Comparison of ENCODE assay signal across 18 cellular contexts in genomic region chr2:10346929-10347558, GRCh38. TPM values are rescaled to one million over a fixed set of nuclear protein-coding genes. Genes with fewer than 3 reads are reported as not detected.
DNase-seq lines count a peak whose midpoint lies in the region; ATAC-seq and TF ChIP-seq lines count a peak whose summit lies in the region.
"Had no signal": no experiment of that assay in that cellular context is flagged by ENCODE, and none has a peak within 500 bp of the region (broad histone marks: within the 10 kb centered on the region; RNA-seq: fewer than 3 reads in every experiment).

No MANE protein-coding gene starts in this region.

- no peaks in the 10 kb centered on the region for H3K9me2 ChIP-seq in SK-N-SH

- H3K27me3 Mint-ChIP-seq in H9 (ENCODE audit: low read depth): peaks cover 1% of the 10 kb centered on the region; the same call in 1 of the 2 replicates
- H3K27me3 Mint-ChIP-seq in chondrocyte (ENCODE audit: low read depth): no peaks in the 10 kb centered on the region
- H3K27me3 Mint-ChIP-seq in neural progenitor cell (ENCODE audit: insufficient read depth, low read depth): no peaks in the 10 kb centered on the region
- no peaks in the 10 kb centered on the region for H3K27me3 Mint-ChIP-seq in stimulated activated memory B cell treated with anti-CD40 and anti-IgM and Interleukin-4, amounts not matched to agents 10 μg/mL and 1 μg/mL and 100 μg/mL, for 72 hours
- H3K27me3 Mint-ChIP-seq: CD8-positive, alpha-beta memory T cell had no signal

- H3K9me3 Mint-ChIP-seq in H9: no peaks in the 10 kb centered on the region
- no peaks in the 10 kb centered on the region for H3K9me3 Mint-ChIP-seq in chondrocyte (ENCODE audit: low read depth)
- H3K9me3 Mint-ChIP-seq in neural progenitor cell: no peaks in the 10 kb centered on the region
- no peaks in the 10 kb centered on the region for H3K9me3 Mint-ChIP-seq in stimulated activated memory B cell treated with anti-CD40 and anti-IgM and Interleukin-4, amounts not matched to agents 10 μg/mL and 1 μg/mL and 100 μg/mL, for 72 hours
- H3K9me3 Mint-ChIP-seq: CD8-positive, alpha-beta memory T cell; T-helper 1 cell treated with Interleukin-12 subunit alpha and Interleukin-12 subunit beta and Interleukin-4 antibody, amounts not matched to agents 30 μg/mL and 1 μg/mL, for 36 hours had no signal

- no peak overlapping the region for H2BK15ac ChIP-seq in H9 (ENCODE audit: low read depth, low read length)

- H3K23me2 ChIP-seq in H9 (ENCODE audit: insufficient read length, low read depth, low read length, poor library complexity, severe bottlenecking): no peaks in the 10 kb centered on the region

- H3K4me1 ChIP-seq in SK-N-SH (ENCODE audit: control insufficient read depth in 1 of 2, insufficient read depth in 2 of 2, low read depth in 1 of 2, low read length in 1 of 2): peaks cover 8 to 47% of the 10 kb centered on the region in 2 experiments; a peak in 3 of 4 replicates
- peaks cover 3% of the 10 kb centered on the region; the same call in 1 of the 2 replicates for H3K4me1 ChIP-seq in H9 (ENCODE audit: insufficient read depth, low read length)
- peaks cover 14% of the 10 kb centered on the region for H3K4me1 ChIP-seq in neural progenitor cell

- H4K20me1 ChIP-seq in SK-N-SH (ENCODE audit: insufficient read depth) (no peaks in the 10 kb centered on the region), H9 (ENCODE audit: control insufficient read depth, insufficient read depth, insufficient read length) (no peaks in the 10 kb centered on the region), neural progenitor cell (ENCODE audit: low read depth) (no peaks in the 10 kb centered on the region)

- no peak overlapping the region for H3K4ac ChIP-seq in H9 (ENCODE audit: low read depth, low read length)

- CTCF ChIA-PET in SK-N-SH (lab: Yijun Ruan, JAX): interaction anchor here (1.7 kb wide), 1 partner anchor 222 kb away, joined by 5 read pairs; no protein-coding TSS in a partner anchor

- H3K4me3 Mint-ChIP-seq in H9: no peak overlapping the region
- H3K4me3 Mint-ChIP-seq in chondrocyte (ENCODE audit: unreplicated experiment): no peak overlapping the region
- no peak overlapping the region for H3K4me3 Mint-ChIP-seq in neural progenitor cell
- H3K4me3 Mint-ChIP-seq in stimulated activated memory B cell treated with anti-CD40 and anti-IgM and Interleukin-4, amounts not matched to agents 10 μg/mL and 1 μg/mL and 100 μg/mL, for 72 hours: no peak overlapping the region
- H3K4me3 Mint-ChIP-seq: CD8-positive, alpha-beta memory T cell; T-helper 1 cell treated with Interleukin-12 subunit alpha and Interleukin-12 subunit beta and Interleukin-4 antibody, amounts not matched to agents 30 μg/mL and 1 μg/mL, for 36 hours had no signal

- no peak overlapping the region for H3K23ac ChIP-seq in H9 (ENCODE audit: insufficient read length, low read depth, low read length)

- H3K36me3 Mint-ChIP-seq in H9 (ENCODE audit: insufficient read depth in 1 of 3, low read depth in 3 of 3) (no peaks in the 10 kb centered on the region), chondrocyte (ENCODE audit: low read depth) (peaks cover 1% of the 10 kb centered on the region), neural progenitor cell (no peaks in the 10 kb centered on the region)
- H3K36me3 Mint-ChIP-seq in stimulated activated memory B cell treated with anti-CD40 and anti-IgM and Interleukin-4, amounts not matched to agents 10 μg/mL and 1 μg/mL and 100 μg/mL, for 72 hours: no peaks in the 10 kb centered on the region

- H2AK5ac ChIP-seq in H9 (ENCODE audit: insufficient read length, low read length): no peak overlapping the region

- H3K56ac ChIP-seq in H9 (ENCODE audit: insufficient read length, low read depth, low read length): no peak overlapping the region

- no peaks in the 10 kb centered on the region for H3F3A ChIP-seq in SK-N-SH (replicated peaks; ENCODE audit: insufficient read depth)
- no peaks in the 10 kb centered on the region for H3F3A ChIP-seq in neural progenitor cell (ENCODE audit: low read depth)

- no peak overlapping the region for H2BK12ac ChIP-seq in H9 (ENCODE audit: insufficient read length, low read depth, low read length)

- DNase-seq in SK-N-SH (no peak), H9 (no peak), chondrocyte (ENCODE audit: low spot score) (peak; percentile 66), neural progenitor cell (ENCODE audit: low spot score) (no peak), HuH-7 (ENCODE audit: low spot score) (no peak), nucleus accumbens (lab: John Stamatoyannopoulos, UW) (no peak)
- DNase-seq: activated CD8-positive, alpha-beta memory T cell treated with anti-CD3 and anti-CD28 coated beads, Interleukin-2, amount 50 U/mL, for 48 hours; CD8-positive, alpha-beta memory T cell; head of caudate nucleus; NCI-H1105 treated with DMSO at 0.1 percent for 48 hours; trophoblast cell had no signal

- H3K4me1 Mint-ChIP-seq in H9 (peaks cover 0 to 19% of the 10 kb centered on the region in 2 experiments; a peak in 2 of 4 replicates), chondrocyte (ENCODE audit: low read depth) (peaks cover 38% of the 10 kb centered on the region), neural progenitor cell (peaks cover 44% of the 10 kb centered on the region)
- H3K4me1 Mint-ChIP-seq in stimulated activated memory B cell treated with anti-CD40 and anti-IgM and Interleukin-4, amounts not matched to agents 10 μg/mL and 1 μg/mL and 100 μg/mL, for 72 hours: peaks cover 56% of the 10 kb centered on the region

- H3K27me3 ChIP-seq in SK-N-SH (ENCODE audit: insufficient read depth) (no peaks in the 10 kb centered on the region), H9 (ENCODE audit: insufficient read depth, low read length) (no peaks in the 10 kb centered on the region), neural progenitor cell (no peaks in the 10 kb centered on the region)

- H3K79me2 ChIP-seq in SK-N-SH (ENCODE audit: insufficient read depth): peaks cover 15% of the 10 kb centered on the region; the same call in 1 of the 2 replicates
- H3K79me2 ChIP-seq in H9 (ENCODE audit: insufficient read depth, low read length): no peaks in the 10 kb centered on the region
- H3K79me2 ChIP-seq in neural progenitor cell (ENCODE audit: low read depth): no peaks in the 10 kb centered on the region

- no peak overlapping the region for H4K91ac ChIP-seq in H9 (ENCODE audit: insufficient read length, low read depth, low read length)

- H2BK120ac ChIP-seq in H9 (ENCODE audit: low read depth, low read length, poor library complexity, severe bottlenecking): no peak overlapping the region

- no peak overlapping the region; a peak in 1 of 4 replicates for H3K27ac ChIP-seq in SK-N-SH (ENCODE audit: low read depth in 2 of 2, low read length in 1 of 2)
- no peak overlapping the region for H3K27ac ChIP-seq in H9 (ENCODE audit: insufficient read length, low read depth, low read length)
- H3K27ac ChIP-seq in neural progenitor cell: no peak overlapping the region
- H3K27ac ChIP-seq: 22Rv1, HL-60, KMS-11, skin epidermis had no signal

- no peak for TF ChIP-seq CTCF in SK-N-SH (IDR thresholded peaks at IDR 0.05)
- peak; percentile 11; the same call in 1 of the 3 replicates for TF ChIP-seq CTCF in H9 (conservative IDR thresholded peaks at IDR 0.05)
- TF ChIP-seq CTCF in chondrocyte (IDR thresholded peaks at IDR 0.05): peak; percentile 21
- peak; percentile 5 for TF ChIP-seq CTCF in neural progenitor cell (IDR thresholded peaks at IDR 0.05)

- H2BK5ac ChIP-seq in H9 (ENCODE audit: insufficient read length, low read length): no peak overlapping the region

- H3K4me3 ChIP-seq in SK-N-SH (ENCODE audit: low read depth in 2 of 2, low read length in 1 of 2) (no peak overlapping the region), neural progenitor cell (no peak overlapping the region)
- H3K4me3 ChIP-seq: skin epidermis had no signal

- H3K18ac ChIP-seq in H9 (ENCODE audit: insufficient read length, low read depth, low read length): no peak overlapping the region

- WGBS in SK-N-SH (ENCODE audit: low lambda C conversion rate): 88% methylated on average over 16 of the region's 16 CpGs
- no CpG with 5 or more reads among the region's 16 CpGs for WGBS in H9 (ENCODE audit: extremely low coverage, insufficient read length, low lambda C conversion rate)

- H3K4me2 ChIP-seq in SK-N-SH: 0 out of 2 replicates have a peak overlapping the region, but pooled peaks have one; percentile 2
- no peak overlapping the region for H3K4me2 ChIP-seq in H9 (ENCODE audit: insufficient read depth, insufficient read length, low read length)
- H3K4me2 ChIP-seq in neural progenitor cell: no peak overlapping the region
- H3K4me2 ChIP-seq: KMS-11 had no signal

- POLR2A ChIA-PET in SK-N-SH (lab: Yijun Ruan, JAX): no interaction called here

- H3K36me3 ChIP-seq in SK-N-SH (replicated peaks in 1 of 2; ENCODE audit: control insufficient read depth in 1 of 2, insufficient read depth in 2 of 2, low read length in 1 of 2) (no peaks in the 10 kb centered on the region), neural progenitor cell (no peaks in the 10 kb centered on the region)

- no peak overlapping the region for H3K9ac ChIP-seq in SK-N-SH
- H3K9ac ChIP-seq in H9 (ENCODE audit: extremely low read depth, insufficient read length, low read length): no peak overlapping the region
- no peak overlapping the region for H3K9ac ChIP-seq in neural progenitor cell
- H3K9ac ChIP-seq: KMS-11 had no signal

- no peak for TF ChIP-seq RAD21 in SK-N-SH (IDR thresholded peaks at IDR 0.05; ENCODE audit: low read length)

- ATAC-seq in SK-N-SH treated with all-trans-retinoic acid at 6 μM for 48 hours: no peak
- no peak for ATAC-seq in stimulated activated memory B cell treated with anti-CD40 and anti-IgM and Interleukin-4, amounts not matched to agents 10 μg/mL and 1 μg/mL and 100 μg/mL, for 72 hours

- H3K27ac Mint-ChIP-seq in H9: no peak overlapping the region; a peak in 1 of 7 replicates
- no peak overlapping the region for H3K27ac Mint-ChIP-seq in chondrocyte (ENCODE audit: unreplicated experiment)
- no peak overlapping the region for H3K27ac Mint-ChIP-seq in neural progenitor cell
- H3K27ac Mint-ChIP-seq in stimulated activated memory B cell treated with anti-CD40 and anti-IgM and Interleukin-4, amounts not matched to agents 10 μg/mL and 1 μg/mL and 100 μg/mL, for 72 hours: no peak overlapping the region
- H3K27ac Mint-ChIP-seq: T-helper 1 cell treated with Interleukin-12 subunit alpha and Interleukin-12 subunit beta and Interleukin-4 antibody, amounts not matched to agents 30 μg/mL and 1 μg/mL, for 36 hours had no signal

- no peak overlapping the region for H3K14ac ChIP-seq in H9 (ENCODE audit: insufficient read depth, low read length)

- H3K79me1 ChIP-seq in H9 (ENCODE audit: insufficient read depth, low read depth, low read length, poor library complexity, severe bottlenecking): no peaks in the 10 kb centered on the region

- H2AFZ ChIP-seq in SK-N-SH (ENCODE audit: low read depth) (no peak overlapping the region), H9 (ENCODE audit: low read length) (no peak overlapping the region), neural progenitor cell (replicated peaks) (no peak overlapping the region)

- no peak overlapping the region for H4K5ac ChIP-seq in H9 (ENCODE audit: insufficient read length, low read depth, low read length)

- no peaks in the 10 kb centered on the region for H3K9me3 ChIP-seq in SK-N-SH
- H3K9me3 ChIP-seq in H9 (ENCODE audit: control insufficient read depth, low read depth, low read length): no peaks in the 10 kb centered on the region
- H3K9me3 ChIP-seq in neural progenitor cell (ENCODE audit: low read depth): no peaks in the 10 kb centered on the region

- H2BK20ac ChIP-seq in H9 (ENCODE audit: low read depth, low read length, poor library complexity, severe bottlenecking): no peak overlapping the region

- H4K8ac ChIP-seq in H9 (replicated peaks; ENCODE audit: insufficient read length, low read depth, low read length): no peak overlapping the region

- no peak for TF ChIP-seq EP300 in SK-N-SH (IDR thresholded peaks at IDR 0.05; ENCODE audit: borderline replicate concordance in 1 of 2, low read depth in 1 of 2, low read length in 1 of 2)

- no peak overlapping the region for H3T11ph ChIP-seq in H9 (ENCODE audit: low read length)

RNA-seq across cellular contexts. Expression of gene HPCAL1, which starts 44.3 kb away (rescaled TPM):
- polyA plus RNA-seq in SK-N-SH (2012; rRNA removed): 34.6 and 77.0 TPM in 2 replicates
- polyA plus RNA-seq in SK-N-SH (2012; cell fraction: cytosol; rRNA removed): 42.6 and 64.9 TPM in 2 replicates
- polyA plus RNA-seq in SK-N-SH (2012; cell fraction: nucleus; rRNA removed): 45.4 and 53.6 TPM in 2 replicates
- total RNA-seq in H9 (2021) (4.7 and 5.9 TPM in 2 replicates), chondrocyte (18.7 to 44.0 TPM (median 19.3 TPM) in 3 replicates), neural progenitor cell (ENCODE audit: low replicate concordance) (3.7 and 8.0 TPM in 2 replicates)
